1 cellular context compared by ENCODE assay signal in the genomic region with DNA sequence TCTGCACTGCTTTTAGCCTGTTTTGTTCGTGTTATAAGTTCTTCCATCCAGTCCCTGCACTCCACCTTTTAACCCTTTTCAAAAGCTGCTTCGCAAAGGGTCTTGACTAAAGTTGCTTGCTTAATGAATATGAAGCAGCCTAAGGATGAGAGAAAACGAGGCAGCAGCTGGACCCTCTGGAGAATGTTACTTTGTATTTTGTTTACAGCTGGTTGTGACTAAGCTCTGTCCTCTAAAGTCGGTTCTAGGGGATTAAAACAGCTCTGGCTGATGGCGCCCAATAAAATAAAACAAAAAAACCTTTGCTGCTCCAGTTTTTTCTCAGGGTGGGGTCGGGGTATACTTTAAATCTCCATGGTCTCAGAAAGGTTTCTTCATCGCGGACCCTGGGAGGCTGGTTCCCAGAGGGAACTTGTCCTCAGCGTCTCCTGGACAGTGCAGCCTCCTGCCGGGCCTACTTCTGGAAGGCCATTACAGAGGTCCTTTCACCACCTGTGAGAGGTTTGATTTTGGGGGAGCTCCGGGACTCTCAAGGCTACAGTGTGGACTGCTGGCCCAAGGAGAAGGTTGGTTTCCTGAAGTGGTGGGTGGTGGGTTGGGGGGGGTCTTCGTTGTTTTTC.
TF ChIP-seq lines count a peak whose summit lies in the region.

No MANE protein-coding gene starts in this region.

TF ChIP-seq in GM12878, 131 proteins besides CTCF, POLR2A, EP300 and RAD21:
- TF ChIP-seq HDAC6 (IDR thresholded peaks at IDR 0.05; ENCODE audit: unreplicated experiment) (no peak), GATAD2B (conservative IDR thresholded peaks at IDR 0.05; ENCODE audit: low read depth) (no peak), STAT3 (IDR thresholded peaks at IDR 0.05; ENCODE audit: low read depth, low read length) (no peak), NFYA (IDR thresholded peaks at IDR 0.05; ENCODE audit: borderline replicate concordance, low read depth, low read length) (no peak)
- TF ChIP-seq, protein P1, sequence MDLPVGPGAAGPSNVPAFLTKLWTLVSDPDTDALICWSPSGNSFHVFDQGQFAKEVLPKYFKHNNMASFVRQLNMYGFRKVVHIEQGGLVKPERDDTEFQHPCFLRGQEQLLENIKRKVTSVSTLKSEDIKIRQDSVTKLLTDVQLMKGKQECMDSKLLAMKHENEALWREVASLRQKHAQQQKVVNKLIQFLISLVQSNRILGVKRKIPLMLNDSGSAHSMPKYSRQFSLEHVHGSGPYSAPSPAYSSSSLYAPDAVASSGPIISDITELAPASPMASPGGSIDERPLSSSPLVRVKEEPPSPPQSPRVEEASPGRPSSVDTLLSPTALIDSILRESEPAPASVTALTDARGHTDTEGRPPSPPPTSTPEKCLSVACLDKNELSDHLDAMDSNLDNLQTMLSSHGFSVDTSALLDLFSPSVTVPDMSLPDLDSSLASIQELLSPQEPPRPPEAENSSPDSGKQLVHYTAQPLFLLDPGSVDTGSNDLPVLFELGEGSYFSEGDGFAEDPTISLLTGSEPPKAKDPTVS (IDR thresholded peaks at IDR 0.05; ENCODE audit: low read depth, low read length): no peak
